In the genomic region with DNA sequence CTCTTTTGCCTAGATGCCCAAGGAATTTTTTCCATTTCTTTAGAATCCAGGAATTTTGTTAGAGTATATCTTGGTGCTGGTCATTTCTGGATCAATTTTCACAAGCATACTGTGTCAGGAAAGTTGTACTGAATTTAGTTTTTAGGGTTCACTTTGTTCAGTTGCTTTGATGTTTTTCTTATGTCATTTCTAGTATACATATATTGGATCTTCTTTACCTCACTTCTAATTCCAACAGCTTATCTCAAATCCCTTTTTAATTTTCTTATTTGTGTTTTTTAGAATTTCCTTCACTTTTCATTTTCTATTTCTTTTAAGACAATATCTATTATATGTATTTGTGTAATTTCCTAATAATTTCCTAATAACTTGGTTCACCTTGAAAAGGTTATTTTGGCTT, we compare ENCODE assay signal across 32 cellular contexts.
"Had no signal": no experiment of that assay in that cellular context is flagged by ENCODE, and none has a peak within 500 bp of the region (broad histone marks: within the 10 kb centered on the region; RNA-seq: fewer than 3 reads in every experiment).

No MANE protein-coding gene starts in this region.

- H3K27ac ChIP-seq: brain microvascular endothelial cell, esophagus muscularis mucosa had no signal

- ATAC-seq: activated CD4-positive, alpha-beta T cell treated with anti-CD3 and anti-CD28 coated beads for 36 hours; activated CD8-positive, alpha-beta memory T cell treated with anti-CD3 and anti-CD28 coated beads, Interleukin-2, amount 10 ng/mL, durations not matched to agents 7 days and 5 days; activated CD8-positive, alpha-beta T cell treated with anti-CD3 and anti-CD28 coated beads, Interleukin-2, amount 10 ng/mL, durations not matched to agents 7 days and 5 days; activated naive CD4-positive, alpha-beta T cell treated with anti-CD3 and anti-CD28 coated beads, Interleukin-2, amount 50 U/mL, for 72 hours; activated T-cell treated with anti-CD3 and anti-CD28 coated beads, Interleukin-2, amount 50 U/mL, for 72 hours; effector memory CD8-positive, alpha-beta T cell; T-helper 17 cell had no signal

- H3K4me1 ChIP-seq: esophagus muscularis mucosa had no signal

- FAIRE-seq: astrocyte, bronchial epithelial cell had no signal

- H3K36me3 ChIP-seq: brain microvascular endothelial cell, esophagus muscularis mucosa had no signal

- H3K4me3 ChIP-seq: esophagus muscularis mucosa had no signal

- DNase-seq: activated CD4-positive, alpha-beta memory T cell treated with anti-CD3 and anti-CD28 coated beads for 36 hours; activated CD4-positive, alpha-beta T cell treated with anti-CD3 and anti-CD28 coated beads for 36 hours; activated CD4-positive, alpha-beta T cell treated with anti-CD3 and anti-CD28 coated beads, Interleukin-2, amount 10 ng/mL, durations not matched to agents 24 days and 14 days; activated CD4-positive, CD25-positive, alpha-beta regulatory T cell; activated CD4-positive, CD25-positive, alpha-beta regulatory T cell treated with anti-CD3 and anti-CD28 coated beads, Interleukin-2, amount 50 U/mL, for 72 hours; activated CD8-positive, alpha-beta memory T cell treated with anti-CD3 and anti-CD28 coated beads, Interleukin-2, amount 10 ng/mL, durations not matched to agents 7 days and 5 days; activated CD8-positive, alpha-beta memory T cell treated with anti-CD3 and anti-CD28 coated beads, Interleukin-2, amount 50 U/mL, for 48 hours; activated CD8-positive, alpha-beta T cell treated with anti-CD3 and anti-CD28 coated beads, Interleukin-2, amount 10 ng/mL, durations not matched to agents 7 days and 5 days; activated gamma-delta T cell; activated naive CD4-positive, alpha-beta T cell; activated naive CD4-positive, alpha-beta T cell treated with anti-CD3 and anti-CD28 coated beads, Interleukin-2, amount 10 ng/mL, durations not matched to agents 7 days and 5 days; activated naive CD8-positive, alpha-beta T cell treated with anti-CD3 and anti-CD28 coated beads, Interleukin-2, amount 10 ng/mL, durations not matched to agents 7 days and 5 days; activated T-cell treated with anti-CD3 and anti-CD28 coated beads for 4 hours; activated T-cell treated with anti-CD3 and anti-CD28 coated beads, Interleukin-2, amount 50 U/mL, for 24 hours; activated T-cell treated with anti-CD3 and anti-CD28 coated beads, Interleukin-2, amount 50 U/mL, for 72 hours; amniotic stem cell; anterior cingulate cortex; brain microvascular endothelial cell; cortex of kidney; dermis blood vessel endothelial cell; effector CD4-positive, alpha-beta T cell; effector memory CD8-positive, alpha-beta T cell; erythroblast; foreskin melanocyte; head of caudate nucleus; T-helper 1 cell; T-helper 17 cell; T1000 had no signal

- H3K27me3 ChIP-seq: brain microvascular endothelial cell, esophagus muscularis mucosa had no signal
